8 cellular contexts compared by ENCODE assay signal in the genomic region with DNA sequence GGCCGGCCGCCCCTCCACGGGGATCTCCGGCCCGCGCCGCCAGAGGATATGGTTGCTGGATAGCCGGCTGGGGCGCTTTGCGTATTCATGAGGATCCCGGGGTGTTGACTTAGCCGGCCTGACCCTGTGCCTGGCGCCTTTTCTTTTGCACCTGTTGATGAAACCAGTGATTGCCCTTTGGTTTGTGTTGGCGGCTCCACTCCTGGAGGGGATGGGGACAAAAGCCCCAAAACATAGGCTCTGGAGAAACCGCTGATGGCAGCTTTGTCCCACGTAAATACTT. TPM values are rescaled to one million over a fixed set of nuclear protein-coding genes. Genes with fewer than 3 reads are reported as not detected.
DNase-seq lines count a peak whose midpoint lies in the region; ATAC-seq, FAIRE-seq and TF ChIP-seq lines count a peak whose summit lies in the region.

No MANE protein-coding gene starts in this region.

- TF ChIP-seq CTCF in endothelial cell (IDR thresholded peaks at IDR 0.05; ENCODE audit: unreplicated experiment) (no peak), uterus (IDR thresholded peaks at IDR 0.05) (no peak)

- no peaks in the 10 kb centered on the region for H3K9me3 Mint-ChIP-seq in endothelial cell (ENCODE audit: unreplicated experiment)

- peaks cover 0 to 34% (median 0%) of the 10 kb centered on the region in 11 experiments; a peak in 6 of 22 replicates for H4K20me1 ChIP-seq in BLaER1 treated with 17β-estradiol and CSF1 and Interleukin-3, amounts not matched to agents 10 nM and 100 nM

- H3K4me3 ChIP-seq in BLaER1 treated with 17β-estradiol and CSF1 and Interleukin-3, amounts not matched to agents 10 nM and 100 nM, result peak overlapping the region; percentile 71 to 84 (median 78)
- H3K4me3 ChIP-seq in muscle layer of duodenum (ENCODE audit: low read depth in 1 of 2, low read length in 2 of 2) (peak overlapping the region; percentile 70 to 89), uterus (peak overlapping the region; percentile 44 to 80)

- intact Hi-C loops in uterus (cut with DNase I; ENCODE audit: low total_unique reads), result no loop called here

- peaks cover 9% of the 10 kb centered on the region for H3K36me3 Mint-ChIP-seq in endothelial cell (ENCODE audit: low read depth, unreplicated experiment)

- no peaks in the 10 kb centered on the region for H3K36me3 ChIP-seq in BLaER1 treated with 17β-estradiol and CSF1 and Interleukin-3, amounts not matched to agents 10 nM and 100 nM
- H3K36me3 ChIP-seq in muscle layer of duodenum (ENCODE audit: control insufficient read depth in 1 of 2, insufficient read depth in 2 of 2, low read length in 2 of 2) (no peaks in the 10 kb centered on the region), uterus (no peaks in the 10 kb centered on the region)

- ATAC-seq in HG03460 (IDR thresholded peaks at IDR 0.05; ENCODE audit: unreplicated experiment), result peak; percentile 32

- no peaks in the 10 kb centered on the region for H3K9me3 ChIP-seq in BLaER1 treated with 17β-estradiol and CSF1 and Interleukin-3, amounts not matched to agents 10 nM and 100 nM (replicated peaks in 1 of 11)
- H3K9me3 ChIP-seq in muscle layer of duodenum (ENCODE audit: control insufficient read depth in 1 of 2, low read length in 2 of 2), result no peaks in the 10 kb centered on the region
- H3K9me3 ChIP-seq in uterus, result no peaks in the 10 kb centered on the region

- H3K4me2 ChIP-seq in BLaER1 treated with 17β-estradiol and CSF1 and Interleukin-3, amounts not matched to agents 10 nM and 100 nM, result peak overlapping the region; percentile 98 to 100 (median 99)

- peak overlapping the region; percentile 72 to 87 (median 77) for H3K9ac ChIP-seq in BLaER1 treated with 17β-estradiol and CSF1 and Interleukin-3, amounts not matched to agents 10 nM and 100 nM

- DNase-seq in GM19239 (ENCODE audit: insufficient read length, low spot score) (peak; percentile 41), T-helper 9 cell (peak; percentile 29), endothelial cell (ENCODE audit: low spot score) (peak; percentile 46), uterus (no peak), SKM-1 (lab: John Stamatoyannopoulos, UW; ENCODE audit: unreplicated experiment) (no peak)

- peaks cover 30% of the 10 kb centered on the region for H3K4me1 Mint-ChIP-seq in endothelial cell (ENCODE audit: unreplicated experiment)

- H3K27me3 Mint-ChIP-seq in endothelial cell (ENCODE audit: unreplicated experiment), result peaks cover 19% of the 10 kb centered on the region

- FAIRE-seq in GM19239 (lab: Jason Lieb, UNC), result peak; percentile 11

- no peak for TF ChIP-seq POLR2A in uterus (IDR thresholded peaks at IDR 0.05)

- peaks cover 26 to 83% (median 76%) of the 10 kb centered on the region in 10 experiments for H3K4me1 ChIP-seq in BLaER1 treated with 17β-estradiol and CSF1 and Interleukin-3, amounts not matched to agents 10 nM and 100 nM
- peaks cover 6 to 12% of the 10 kb centered on the region in 2 donors for H3K4me1 ChIP-seq in muscle layer of duodenum (ENCODE audit: control insufficient read depth in 1 of 2, insufficient read depth in 2 of 2, low read length in 2 of 2)
- H3K4me1 ChIP-seq in uterus, result no peaks in the 10 kb centered on the region

- peak overlapping the region in 9 of 11 experiments; percentile 46 to 82 (median 71); a peak in 17 of 22 replicates for H3K27ac ChIP-seq in BLaER1 treated with 17β-estradiol and CSF1 and Interleukin-3, amounts not matched to agents 10 nM and 100 nM
- no peak overlapping the region for H3K27ac ChIP-seq in muscle layer of duodenum (ENCODE audit: low read length)
- H3K27ac ChIP-seq in uterus, result peak overlapping the region; percentile 88 to 89

- H3K4me3 Mint-ChIP-seq in endothelial cell (ENCODE audit: unreplicated experiment), result peak overlapping the region; percentile 92

- peaks cover 17 to 66% (median 28%) of the 10 kb centered on the region in 11 experiments; a peak in 21 of 22 replicates for H3K27me3 ChIP-seq in BLaER1 treated with 17β-estradiol and CSF1 and Interleukin-3, amounts not matched to agents 10 nM and 100 nM
- H3K27me3 ChIP-seq in muscle layer of duodenum (ENCODE audit: low read depth, low read length) (no peaks in the 10 kb centered on the region), uterus (no peaks in the 10 kb centered on the region)

- peak overlapping the region; percentile 80 for H3K27ac Mint-ChIP-seq in endothelial cell (ENCODE audit: unreplicated experiment)

RNA-seq across cellular contexts. Expression of gene SYNJ2, which starts 0.6 kb away (rescaled TPM):
- total RNA-seq in endothelial cell (ENCODE audit: unreplicated experiment) (33.7 TPM), uterus (10 to 100 TPM in 2 of 4 donors, 1 to 10 TPM in 2; 9.5 to 32.2 (median 13.5) TPM)

Comparison
In these comparisons a context has a peak if more than half of its experiments do, and no peak if none do; other contexts are left out.
1. DNase-seq: peak in GM19239 (single experiment), T-helper 9 cell (single experiment) and endothelial cell (single experiment); none in uterus (0 of 2) and SKM-1 (single experiment).
2. Peak in every context shown above with its lines, with median percentiles within 50 percentile points of each other: H3K4me3 ChIP-seq.